Comparison of ENCODE assay signal across 15 cellular contexts in the genomic region with DNA sequence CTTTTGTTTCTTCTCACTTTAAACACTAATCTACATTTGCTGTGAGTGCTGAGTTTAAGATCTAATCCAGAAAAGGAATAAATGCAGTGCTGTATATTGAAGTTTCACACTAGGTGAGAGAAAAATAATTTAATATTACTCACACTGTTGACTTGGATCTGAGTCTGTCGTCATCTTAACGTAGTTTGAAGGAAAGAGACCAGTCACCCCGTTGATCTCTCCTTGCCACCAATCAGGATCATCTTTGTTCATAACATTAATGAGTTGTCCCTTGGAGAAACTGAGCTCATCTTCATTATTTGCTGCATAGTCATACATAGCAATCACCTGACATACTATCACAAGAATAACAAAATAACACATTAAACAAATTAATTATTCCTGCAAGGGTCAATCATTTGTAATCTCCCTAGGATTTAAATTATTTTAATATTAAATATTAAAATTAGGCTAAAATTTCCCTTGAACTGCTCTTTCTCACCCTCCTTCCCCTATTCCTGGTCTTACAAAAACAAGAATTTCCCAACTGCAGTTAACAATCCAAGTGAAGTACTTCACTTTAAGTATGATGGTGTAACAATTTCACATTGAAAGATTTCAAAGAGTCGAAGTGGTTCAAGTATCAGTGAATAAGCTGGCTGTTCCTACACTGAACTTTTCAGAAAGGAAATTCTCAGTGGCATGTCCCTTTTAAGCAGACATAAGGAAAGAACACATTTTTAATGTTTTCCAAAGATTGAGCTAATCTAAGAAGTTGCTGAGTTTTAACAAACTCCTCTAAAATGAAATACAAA.
"Had no signal": no experiment of that assay in that cellular context is flagged by ENCODE, and none has a peak within 500 bp of the region (broad histone marks: within the 10 kb centered on the region; RNA-seq: fewer than 3 reads in every experiment).

No MANE protein-coding gene starts in this region.

- H3K27me3 Mint-ChIP-seq: activated B cell treated with CpG ODN at 0.5 μM for 24 hours; activated CD4-positive, alpha-beta T cell treated with anti-CD3 and anti-CD28 coated beads, Interleukin-2, amount 10 ng/mL, durations not matched to agents 7 days and 5 days; central memory CD8-positive, alpha-beta T cell; dendritic cell treated with granulocyte-macrophage colony-stimulating factor and Interleukin-4, amounts not matched to agents 40 ng/mL and 50 ng/mL, for 4 days; effector memory CD8-positive, alpha-beta T cell; progenitor cell of endocrine pancreas had no signal

- DNase-seq: activated B cell treated with CpG ODN at 0.5 μM for 24 hours; activated CD4-positive, alpha-beta T cell treated with anti-CD3 and anti-CD28 coated beads, Interleukin-2, amount 10 ng/mL, durations not matched to agents 7 days and 5 days; activated naive CD4-positive, alpha-beta T cell; effector memory CD8-positive, alpha-beta T cell; foreskin keratinocyte; mesendoderm; occipital lobe; right cardiac atrium; T-helper 1 cell had no signal

- H3K4me1 Mint-ChIP-seq: activated B cell treated with CpG ODN at 0.5 μM for 24 hours; activated CD4-positive, alpha-beta T cell treated with anti-CD3 and anti-CD28 coated beads, Interleukin-2, amount 10 ng/mL, durations not matched to agents 7 days and 5 days; central memory CD8-positive, alpha-beta T cell; nephron; stimulated activated effector memory CD8-positive, alpha-beta T cell treated with anti-CD3 and anti-CD28 coated beads, Interleukin-12 subunit alpha, Interleukin-12 subunit beta, amount 100 ng/mL, for 72 hours had no signal

- H3K9me3 Mint-ChIP-seq: activated B cell treated with CpG ODN at 0.5 μM for 24 hours; activated CD4-positive, alpha-beta T cell treated with anti-CD3 and anti-CD28 coated beads, Interleukin-2, amount 10 ng/mL, durations not matched to agents 7 days and 5 days; central memory CD8-positive, alpha-beta T cell; dendritic cell treated with granulocyte-macrophage colony-stimulating factor and Interleukin-4, amounts not matched to agents 40 ng/mL and 50 ng/mL, for 4 days; effector memory CD8-positive, alpha-beta T cell; nephron; stimulated activated effector memory CD8-positive, alpha-beta T cell treated with anti-CD3 and anti-CD28 coated beads, Interleukin-12 subunit alpha, Interleukin-12 subunit beta, amount 100 ng/mL, for 72 hours had no signal

- ATAC-seq: effector memory CD8-positive, alpha-beta T cell; esophagus mucosa; foreskin keratinocyte; right cardiac atrium; stimulated activated effector memory CD8-positive, alpha-beta T cell treated with anti-CD3 and anti-CD28 coated beads, Interleukin-12 subunit alpha, Interleukin-12 subunit beta, amount 100 ng/mL, for 72 hours had no signal

- H3K27ac Mint-ChIP-seq: activated B cell treated with CpG ODN at 0.5 μM for 24 hours; activated CD4-positive, alpha-beta T cell treated with anti-CD3 and anti-CD28 coated beads, Interleukin-2, amount 10 ng/mL, durations not matched to agents 7 days and 5 days; dendritic cell treated with granulocyte-macrophage colony-stimulating factor and Interleukin-4, amounts not matched to agents 40 ng/mL and 50 ng/mL, for 4 days; nephron; progenitor cell of endocrine pancreas; stimulated activated effector memory CD8-positive, alpha-beta T cell treated with anti-CD3 and anti-CD28 coated beads, Interleukin-12 subunit alpha, Interleukin-12 subunit beta, amount 100 ng/mL, for 72 hours had no signal

- H3K4me3 Mint-ChIP-seq: activated B cell treated with CpG ODN at 0.5 μM for 24 hours; activated CD4-positive, alpha-beta T cell treated with anti-CD3 and anti-CD28 coated beads, Interleukin-2, amount 10 ng/mL, durations not matched to agents 7 days and 5 days; central memory CD8-positive, alpha-beta T cell; dendritic cell treated with granulocyte-macrophage colony-stimulating factor and Interleukin-4, amounts not matched to agents 40 ng/mL and 50 ng/mL, for 4 days; effector memory CD8-positive, alpha-beta T cell; nephron; stimulated activated effector memory CD8-positive, alpha-beta T cell treated with anti-CD3 and anti-CD28 coated beads, Interleukin-12 subunit alpha, Interleukin-12 subunit beta, amount 100 ng/mL, for 72 hours had no signal
